In genomic region chr4:108454227-108454626, GRCh38 we compare ENCODE assay signal across 1 cellular context.
A peak's percentile ranks its signal among the peaks of the same experiment; 100 is the strongest.
TF ChIP-seq lines count a peak whose summit lies in the region.

No MANE protein-coding gene starts in this region.

TF ChIP-seq in HEK293, 187 proteins besides CTCF, POLR2A, EP300 and RAD21 (continued from another document and continues in another):
- TF ChIP-seq PRDM2 (tag by site-specific recombination; IDR thresholded peaks at IDR 0.05; ENCODE audit: borderline replicate concordance): no peak
- TF ChIP-seq ZNF280D (tag by site-specific recombination; IDR thresholded peaks at IDR 0.05): no peak
- no peak for TF ChIP-seq ZNF776 (tag by site-specific recombination; IDR thresholded peaks at IDR 0.05; ENCODE audit: borderline replicate concordance)
- TF ChIP-seq, protein P1, sequence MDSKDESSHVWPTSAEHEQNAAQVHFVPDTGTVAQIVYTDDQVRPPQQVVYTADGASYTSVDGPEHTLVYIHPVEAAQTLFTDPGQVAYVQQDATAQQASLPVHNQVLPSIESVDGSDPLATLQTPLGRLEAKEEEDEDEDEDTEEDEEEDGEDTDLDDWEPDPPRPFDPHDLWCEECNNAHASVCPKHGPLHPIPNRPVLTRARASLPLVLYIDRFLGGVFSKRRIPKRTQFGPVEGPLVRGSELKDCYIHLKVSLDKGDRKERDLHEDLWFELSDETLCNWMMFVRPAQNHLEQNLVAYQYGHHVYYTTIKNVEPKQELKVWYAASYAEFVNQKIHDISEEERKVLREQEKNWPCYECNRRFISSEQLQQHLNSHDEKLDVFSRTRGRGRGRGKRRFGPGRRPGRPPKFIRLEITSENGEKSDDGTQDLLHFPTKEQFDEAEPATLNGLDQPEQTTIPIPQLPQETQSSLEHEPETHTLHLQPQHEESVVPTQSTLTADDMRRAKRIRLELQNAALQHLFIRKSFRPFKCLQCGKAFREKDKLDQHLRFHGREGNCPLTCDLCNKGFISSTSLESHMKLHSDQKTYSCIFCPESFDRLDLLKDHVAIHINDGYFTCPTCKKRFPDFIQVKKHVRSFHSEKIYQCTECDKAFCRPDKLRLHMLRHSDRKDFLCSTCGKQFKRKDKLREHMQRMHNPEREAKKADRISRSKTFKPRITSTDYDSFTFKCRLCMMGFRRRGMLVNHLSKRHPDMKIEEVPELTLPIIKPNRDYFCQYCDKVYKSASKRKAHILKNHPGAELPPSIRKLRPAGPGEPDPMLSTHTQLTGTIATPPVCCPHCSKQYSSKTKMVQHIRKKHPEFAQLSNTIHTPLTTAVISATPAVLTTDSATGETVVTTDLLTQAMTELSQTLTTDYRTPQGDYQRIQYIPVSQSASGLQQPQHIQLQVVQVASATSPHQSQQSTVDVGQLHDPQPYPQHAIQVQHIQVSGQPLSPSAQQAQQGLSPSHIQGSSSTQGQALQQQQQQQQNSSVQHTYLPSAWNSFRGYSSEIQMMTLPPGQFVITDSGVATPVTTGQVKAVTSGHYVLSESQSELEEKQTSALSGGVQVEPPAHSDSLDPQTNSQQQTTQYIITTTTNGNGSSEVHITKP (tag by site-specific recombination; IDR thresholded peaks at IDR 0.05): no peak
- no peak for TF ChIP-seq ZNF747 (tag by site-specific recombination; IDR thresholded peaks at IDR 0.05)
- TF ChIP-seq ZNF600 (tag by site-specific recombination; IDR thresholded peaks at IDR 0.05): peak; percentile 44; the same call in 1 of the 2 replicates
- no peak for TF ChIP-seq ZSCAN16 (tag by site-specific recombination; IDR thresholded peaks at IDR 0.05)
- TF ChIP-seq, protein P2, sequence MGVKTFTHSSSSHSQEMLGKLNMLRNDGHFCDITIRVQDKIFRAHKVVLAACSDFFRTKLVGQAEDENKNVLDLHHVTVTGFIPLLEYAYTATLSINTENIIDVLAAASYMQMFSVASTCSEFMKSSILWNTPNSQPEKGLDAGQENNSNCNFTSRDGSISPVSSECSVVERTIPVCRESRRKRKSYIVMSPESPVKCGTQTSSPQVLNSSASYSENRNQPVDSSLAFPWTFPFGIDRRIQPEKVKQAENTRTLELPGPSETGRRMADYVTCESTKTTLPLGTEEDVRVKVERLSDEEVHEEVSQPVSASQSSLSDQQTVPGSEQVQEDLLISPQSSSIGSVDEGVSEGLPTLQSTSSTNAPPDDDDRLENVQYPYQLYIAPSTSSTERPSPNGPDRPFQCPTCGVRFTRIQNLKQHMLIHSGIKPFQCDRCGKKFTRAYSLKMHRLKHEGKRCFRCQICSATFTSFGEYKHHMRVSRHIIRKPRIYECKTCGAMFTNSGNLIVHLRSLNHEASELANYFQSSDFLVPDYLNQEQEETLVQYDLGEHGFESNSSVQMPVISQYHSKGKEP (tag by site-specific recombination; IDR thresholded peaks at IDR 0.05): peak; percentile 84
- TF ChIP-seq KLF9 (tag by site-specific recombination; IDR thresholded peaks at IDR 0.05; ENCODE audit: low read depth): no peak
- TF ChIP-seq ZNF266 (tag by site-specific recombination; IDR thresholded peaks at IDR 0.05; ENCODE audit: low read depth): no peak
- 0 out of 2 replicates have a peak, but pooled peaks have one; percentile 33 for TF ChIP-seq ZSCAN30 (tag by site-specific recombination; IDR thresholded peaks at IDR 0.05)
- no peak for TF ChIP-seq ZNF2 (tag by site-specific recombination; IDR thresholded peaks at IDR 0.05)
- TF ChIP-seq, protein P3, sequence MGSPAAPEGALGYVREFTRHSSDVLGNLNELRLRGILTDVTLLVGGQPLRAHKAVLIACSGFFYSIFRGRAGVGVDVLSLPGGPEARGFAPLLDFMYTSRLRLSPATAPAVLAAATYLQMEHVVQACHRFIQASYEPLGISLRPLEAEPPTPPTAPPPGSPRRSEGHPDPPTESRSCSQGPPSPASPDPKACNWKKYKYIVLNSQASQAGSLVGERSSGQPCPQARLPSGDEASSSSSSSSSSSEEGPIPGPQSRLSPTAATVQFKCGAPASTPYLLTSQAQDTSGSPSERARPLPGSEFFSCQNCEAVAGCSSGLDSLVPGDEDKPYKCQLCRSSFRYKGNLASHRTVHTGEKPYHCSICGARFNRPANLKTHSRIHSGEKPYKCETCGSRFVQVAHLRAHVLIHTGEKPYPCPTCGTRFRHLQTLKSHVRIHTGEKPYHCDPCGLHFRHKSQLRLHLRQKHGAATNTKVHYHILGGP (tag by site-specific recombination; IDR thresholded peaks at IDR 0.05): peak; percentile 61
- no peak for TF ChIP-seq ZNF112 (tag by site-specific recombination; IDR thresholded peaks at IDR 0.05)
- 0 out of 2 replicates have a peak, but pooled peaks have one; percentile 30 for TF ChIP-seq ZNF549 (tag by site-specific recombination; IDR thresholded peaks at IDR 0.05)
- no peak for TF ChIP-seq ZNF302 (tag by site-specific recombination; IDR thresholded peaks at IDR 0.05; ENCODE audit: low read depth)
- TF ChIP-seq ZNF629 (tag by site-specific recombination; IDR thresholded peaks at IDR 0.05): 0 out of 2 replicates have a peak, but pooled peaks have one; percentile 23
- TF ChIP-seq ZNF292 (tag by site-specific recombination; IDR thresholded peaks at IDR 0.05; ENCODE audit: borderline replicate concordance, low read depth): no peak
- no peak for TF ChIP-seq ZNF560 (tag by site-specific recombination; IDR thresholded peaks at IDR 0.05; ENCODE audit: borderline replicate concordance)
- TF ChIP-seq, protein P4, sequence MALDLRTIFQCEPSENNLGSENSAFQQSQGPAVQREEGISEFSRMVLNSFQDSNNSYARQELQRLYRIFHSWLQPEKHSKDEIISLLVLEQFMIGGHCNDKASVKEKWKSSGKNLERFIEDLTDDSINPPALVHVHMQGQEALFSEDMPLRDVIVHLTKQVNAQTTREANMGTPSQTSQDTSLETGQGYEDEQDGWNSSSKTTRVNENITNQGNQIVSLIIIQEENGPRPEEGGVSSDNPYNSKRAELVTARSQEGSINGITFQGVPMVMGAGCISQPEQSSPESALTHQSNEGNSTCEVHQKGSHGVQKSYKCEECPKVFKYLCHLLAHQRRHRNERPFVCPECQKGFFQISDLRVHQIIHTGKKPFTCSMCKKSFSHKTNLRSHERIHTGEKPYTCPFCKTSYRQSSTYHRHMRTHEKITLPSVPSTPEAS (tag by site-specific recombination; IDR thresholded peaks at IDR 0.05): no peak
- no peak for TF ChIP-seq PBX3 (CRISPR knock-in tag; IDR thresholded peaks at IDR 0.05)
- TF ChIP-seq ZNF558 (tag by site-specific recombination; IDR thresholded peaks at IDR 0.05): no peak
- TF ChIP-seq YY2 (tag by site-specific recombination; IDR thresholded peaks at IDR 0.05): no peak
- no peak for TF ChIP-seq ZNF221 (tag by site-specific recombination; IDR thresholded peaks at IDR 0.05; ENCODE audit: borderline replicate concordance)
- TF ChIP-seq ZNF621 (tag by site-specific recombination; IDR thresholded peaks at IDR 0.05): no peak
- peak; percentile 15; the same call in 1 of the 2 replicates for TF ChIP-seq ZIC2 (tag by site-specific recombination; IDR thresholded peaks at IDR 0.05)
- peak; percentile 53 for TF ChIP-seq WT1 (tag by site-specific recombination; IDR thresholded peaks at IDR 0.05)
- TF ChIP-seq ZNF335 (tag by site-specific recombination; conservative IDR thresholded peaks at IDR 0.05): no peak
- TF ChIP-seq PRDM6 (tag by site-specific recombination; IDR thresholded peaks at IDR 0.05): peak; percentile 91
- no peak for TF ChIP-seq ZNF529 (tag by site-specific recombination; IDR thresholded peaks at IDR 0.05; ENCODE audit: insufficient replicate concordance)
- no peak for TF ChIP-seq ZNF223 (tag by site-specific recombination; IDR thresholded peaks at IDR 0.05)
- no peak for TF ChIP-seq ZNF548 (tag by site-specific recombination; IDR thresholded peaks at IDR 0.05)
- TF ChIP-seq, protein P5, sequence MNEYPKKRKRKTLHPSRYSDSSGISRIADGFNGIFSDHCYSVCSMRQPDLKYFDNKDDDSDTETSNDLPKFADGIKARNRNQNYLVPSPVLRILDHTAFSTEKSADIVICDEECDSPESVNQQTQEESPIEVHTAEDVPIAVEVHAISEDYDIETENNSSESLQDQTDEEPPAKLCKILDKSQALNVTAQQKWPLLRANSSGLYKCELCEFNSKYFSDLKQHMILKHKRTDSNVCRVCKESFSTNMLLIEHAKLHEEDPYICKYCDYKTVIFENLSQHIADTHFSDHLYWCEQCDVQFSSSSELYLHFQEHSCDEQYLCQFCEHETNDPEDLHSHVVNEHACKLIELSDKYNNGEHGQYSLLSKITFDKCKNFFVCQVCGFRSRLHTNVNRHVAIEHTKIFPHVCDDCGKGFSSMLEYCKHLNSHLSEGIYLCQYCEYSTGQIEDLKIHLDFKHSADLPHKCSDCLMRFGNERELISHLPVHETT (tag by site-specific recombination; IDR thresholded peaks at IDR 0.05): 0 out of 2 replicates have a peak, but pooled peaks have one; percentile 19
- TF ChIP-seq ZNF140 (tag by site-specific recombination; IDR thresholded peaks at IDR 0.05): no peak
- peak; percentile 92 for TF ChIP-seq ZNF843 (tag by site-specific recombination; IDR thresholded peaks at IDR 0.05)
- no peak for TF ChIP-seq MEIS1 (CRISPR knock-in tag; IDR thresholded peaks at IDR 0.05; ENCODE audit: borderline replicate concordance)
- TF ChIP-seq ZNF501 (tag by site-specific recombination; IDR thresholded peaks at IDR 0.05): 0 out of 2 replicates have a peak, but pooled peaks have one; percentile 32
- no peak for TF ChIP-seq ZNF837 (tag by site-specific recombination; IDR thresholded peaks at IDR 0.05)
- peak; percentile 94 for TF ChIP-seq OSR2 (tag by site-specific recombination; IDR thresholded peaks at IDR 0.05)
